Comparison of ENCODE assay signal across 19 cellular contexts in the genomic region with DNA sequence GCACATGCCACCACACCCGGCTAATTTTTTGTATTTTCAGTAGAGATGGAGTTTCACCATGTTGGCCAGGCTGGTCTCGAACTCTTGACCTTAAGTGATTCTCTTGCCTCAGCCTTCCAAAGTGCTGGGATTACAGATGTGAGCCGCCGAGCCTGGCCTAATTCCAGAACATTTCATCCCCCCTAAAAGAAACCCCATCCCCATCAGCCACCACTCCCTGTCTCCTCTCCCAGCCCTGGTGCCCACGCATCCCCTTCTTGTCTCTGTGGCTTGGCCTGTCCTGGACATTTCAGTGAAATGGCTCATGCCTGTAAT. TPM values are rescaled to one million over a fixed set of nuclear protein-coding genes. Genes with fewer than 3 reads are reported as not detected.
DNase-seq lines count a peak whose midpoint lies in the region; ATAC-seq and TF ChIP-seq lines count a peak whose summit lies in the region.
"Not testable (repeated sequence)": the region's sequence is repeated elsewhere in the genome, so short reads cannot be mapped to it uniquely, and the experiment has no call there.
"Had no signal": no experiment of that assay in that cellular context is flagged by ENCODE, and none has a peak within 500 bp of the region (broad histone marks: within the 10 kb centered on the region; RNA-seq: fewer than 3 reads in every experiment).

No MANE protein-coding gene starts in this region.

- peak overlapping the region; percentile 59 to 87 (median 81) for H3K27ac ChIP-seq in BLaER1 treated with 17β-estradiol and CSF1 and Interleukin-3, amounts not matched to agents 10 nM and 100 nM
- H3K27ac ChIP-seq in angular gyrus (ENCODE audit: low read depth, low read length), result peak overlapping the region; percentile 62
- H3K27ac ChIP-seq in right lobe of liver, result peak overlapping the region; percentile 34 to 77 (median 70)
- peak overlapping the region; percentile 84 for H3K27ac ChIP-seq in rectal smooth muscle tissue (ENCODE audit: low read depth, low read length)
- H3K27ac ChIP-seq in suprapubic skin, result peak overlapping the region; percentile 82
- H3K27ac ChIP-seq in vagina, result peak overlapping the region; percentile 94

- H3K9me3 ChIP-seq in BLaER1 treated with 17β-estradiol and CSF1 and Interleukin-3, amounts not matched to agents 10 nM and 100 nM (replicated peaks in 1 of 11), result peaks cover 0 to 18% (median 4%) of the 10 kb centered on the region in 11 experiments; a peak in 7 of 22 replicates
- H3K9me3 ChIP-seq in right lobe of liver, suprapubic skin, vagina: not testable (repeated sequence)

- not testable (repeated sequence) for ATAC-seq in right lobe of liver

- not testable (repeated sequence) for H3K27me3 ChIP-seq in BLaER1 treated with 17β-estradiol and CSF1 and Interleukin-3, amounts not matched to agents 10 nM and 100 nM; right lobe of liver; rectal smooth muscle tissue (ENCODE audit: control insufficient read depth, insufficient read depth, low read length); suprapubic skin; vagina

- not testable (repeated sequence) for TF ChIP-seq CTCF in fibroblast of the aortic adventitia (IDR thresholded peaks at IDR 0.05; ENCODE audit: insufficient read depth, low read length); right lobe of liver (IDR thresholded peaks at IDR 0.05); suprapubic skin (IDR thresholded peaks at IDR 0.05); vagina (IDR thresholded peaks at IDR 0.05)

- peak overlapping the region; percentile 66 for H3K27ac Mint-ChIP-seq in dendritic cell treated with granulocyte-macrophage colony-stimulating factor and Interleukin-4, amounts not matched to agents 40 ng/mL and 50 ng/mL, for 4 days

- peak overlapping the region; percentile 74 to 94 (median 85) for H3K4me2 ChIP-seq in BLaER1 treated with 17β-estradiol and CSF1 and Interleukin-3, amounts not matched to agents 10 nM and 100 nM

- peak; percentile 40 for DNase-seq in fibroblast of the aortic adventitia (ENCODE audit: low read depth)
- DNase-seq in right lobe of liver; suprapubic skin (ENCODE audit: low spot score in 2 of 2); vagina (ENCODE audit: extremely low spot score in 2 of 2): not testable (repeated sequence)

- 31% methylated on average over 5 of the region's 5 CpGs for WGBS in right lobe of liver (ENCODE audit: insufficient coverage, low coverage, low lambda C conversion rate, missing lambda C conversion rate)
- 56% methylated on average over 5 of the region's 5 CpGs for WGBS in suprapubic skin

- TF ChIP-seq EP300 in suprapubic skin (IDR thresholded peaks at IDR 0.05), result not testable (repeated sequence)

- H4K20me1 ChIP-seq in BLaER1 treated with 17β-estradiol and CSF1 and Interleukin-3, amounts not matched to agents 10 nM and 100 nM, result peaks cover 0 to 29% (median 0%) of the 10 kb centered on the region in 11 experiments; a peak in 3 of 22 replicates

- peaks cover 22% of the 10 kb centered on the region for H3K9me3 Mint-ChIP-seq in dendritic cell treated with granulocyte-macrophage colony-stimulating factor and Interleukin-4, amounts not matched to agents 40 ng/mL and 50 ng/mL, for 4 days

- peaks cover 67% of the 10 kb centered on the region for H3K4me1 Mint-ChIP-seq in dendritic cell treated with granulocyte-macrophage colony-stimulating factor and Interleukin-4, amounts not matched to agents 40 ng/mL and 50 ng/mL, for 4 days (ENCODE audit: low read depth)

- H3K9ac ChIP-seq in BLaER1 treated with 17β-estradiol and CSF1 and Interleukin-3, amounts not matched to agents 10 nM and 100 nM, result peak overlapping the region; percentile 58 to 76 (median 70)
- H3K9ac ChIP-seq in rectal smooth muscle tissue (ENCODE audit: low read length), result not testable (repeated sequence)

- H3K4me1 ChIP-seq in BLaER1 treated with 17β-estradiol and CSF1 and Interleukin-3, amounts not matched to agents 10 nM and 100 nM, result peaks cover 72 to 94% (median 83%) of the 10 kb centered on the region in 10 experiments
- H3K4me1 ChIP-seq in right lobe of liver, result peaks cover 0 to 59% (median 21%) of the 10 kb centered on the region in 4 donors
- H3K4me1 ChIP-seq in rectal smooth muscle tissue (ENCODE audit: control insufficient read depth, insufficient read depth, low read length), result peaks cover 14% of the 10 kb centered on the region
- H3K4me1 ChIP-seq in suprapubic skin, result peaks cover 53% of the 10 kb centered on the region
- H3K4me1 ChIP-seq in vagina, result peaks cover 62% of the 10 kb centered on the region

- H3K36me3 Mint-ChIP-seq in dendritic cell treated with granulocyte-macrophage colony-stimulating factor and Interleukin-4, amounts not matched to agents 40 ng/mL and 50 ng/mL, for 4 days (ENCODE audit: low read depth), result peaks cover 63% of the 10 kb centered on the region

- not testable (repeated sequence) for TF ChIP-seq POLR2A in right lobe of liver (IDR thresholded peaks at IDR 0.05); suprapubic skin (IDR thresholded peaks at IDR 0.05); vagina (IDR thresholded peaks at IDR 0.05)

- H3K4me3 Mint-ChIP-seq in dendritic cell treated with granulocyte-macrophage colony-stimulating factor and Interleukin-4, amounts not matched to agents 40 ng/mL and 50 ng/mL, for 4 days, result not testable (repeated sequence)

- H3K4me3 ChIP-seq in BLaER1 treated with 17β-estradiol and CSF1 and Interleukin-3, amounts not matched to agents 10 nM and 100 nM, result peak overlapping the region in 6 of 10 experiments; percentile 15 to 48 (median 34); a peak in 5 of 20 replicates
- not testable (repeated sequence) for H3K4me3 ChIP-seq in fibroblast of the aortic adventitia (ENCODE audit: low read depth, low read length); right lobe of liver; rectal smooth muscle tissue (ENCODE audit: low read length); suprapubic skin
- H3K4me3 ChIP-seq in vagina, result peak overlapping the region in 1 of 2 donors; percentile 15

- not testable (repeated sequence) for H3K27me3 Mint-ChIP-seq in dendritic cell treated with granulocyte-macrophage colony-stimulating factor and Interleukin-4, amounts not matched to agents 40 ng/mL and 50 ng/mL, for 4 days

- intact Hi-C loops in dendritic cell treated with granulocyte-macrophage colony-stimulating factor and Interleukin-4, amounts not matched to agents 40 ng/mL and 50 ng/mL, for 4 days (cut with micrococcal nuclease), result loop anchor here (5.0 kb wide), 1 partner anchor 63 kb away; the partner anchor contains the start of gene NFIC
- intact Hi-C loops in right lobe of liver (cut with DNase I), result loop anchor here (10.0 kb wide), 2 partner anchors 86 to 106 kb away; no protein-coding TSS in a partner anchor
- intact Hi-C loops in vagina (cut with DNase I), result not testable (repeated sequence)

- peaks cover 37 to 59% (median 53%) of the 10 kb centered on the region in 11 experiments for H3K36me3 ChIP-seq in BLaER1 treated with 17β-estradiol and CSF1 and Interleukin-3, amounts not matched to agents 10 nM and 100 nM
- peaks cover 0 to 28% (median 14%) of the 10 kb centered on the region in 4 donors for H3K36me3 ChIP-seq in right lobe of liver
- H3K36me3 ChIP-seq in rectal smooth muscle tissue (ENCODE audit: control insufficient read depth, insufficient read depth, low read length), result not testable (repeated sequence)
- peaks cover 29% of the 10 kb centered on the region for H3K36me3 ChIP-seq in suprapubic skin
- H3K36me3 ChIP-seq in vagina, result peaks cover 0 to 33% of the 10 kb centered on the region in 2 donors

RNA-seq across cellular contexts. Expression of gene SMIM24, which starts 50.0 kb away (rescaled TPM):
- total RNA-seq in fibroblast of the aortic adventitia (ENCODE audit: low replicate concordance), result not detected in 2 replicates
- total RNA-seq in right lobe of liver, result 10 to 100 TPM in 1 of 6 experiments, 1 to 10 TPM in 4, not detected in 1; 2.1 to 38.1 (median 6.6) TPM
- 1 to 10 TPM in 1 of 4 donors, not detected in 3; 2.1 TPM for total RNA-seq in suprapubic skin
- total RNA-seq in vagina, result not detected
- total RNA-seq: endodermal cell; fibroblast of villous mesenchyme; left cardiac atrium; naive thymus-derived CD8-positive, alpha-beta T cell; occipital lobe; RPMI7951; SJSA1; ureter had no signal

RNA-seq across cellular contexts. Expression of gene SMIM44, which starts 52.9 kb away (rescaled TPM):
- total RNA-seq in fibroblast of the aortic adventitia (ENCODE audit: low replicate concordance) (not detected in 2 replicates), right lobe of liver (not detected), suprapubic skin (not detected), vagina (not detected)
- total RNA-seq: activated CD4-positive, alpha-beta T cell treated with anti-CD3 and anti-CD28 coated beads, Interleukin-2, amount 10 ng/mL, durations not matched to agents 7 days and 5 days; endodermal cell; fibroblast of villous mesenchyme; left cardiac atrium; mesothelial cell of epicardium; naive thymus-derived CD8-positive, alpha-beta T cell; occipital lobe; RPMI7951; SJSA1; ureter; WTC11 had no signal
